Comparison of ENCODE assay signal across 20 cellular contexts in genomic region chr6:90870561-90870960, GRCh38.
"Had no signal": no experiment of that assay in that cellular context is flagged by ENCODE, and none has a peak within 500 bp of the region (broad histone marks: within the 10 kb centered on the region; RNA-seq: fewer than 3 reads in every experiment).

No MANE protein-coding gene starts in this region.

- H3K9me3 Mint-ChIP-seq: effector memory CD8-positive, alpha-beta T cell; neural crest cell had no signal

- H3K27ac ChIP-seq: tibial artery, uterus, VCaP had no signal

- H3K4me3 ChIP-seq: mucosa of descending colon, tibial artery, uterus had no signal

- DNase-seq: activated CD4-positive, alpha-beta T cell treated with anti-CD3 and anti-CD28 coated beads for 1 hour; activated gamma-delta T cell; caudate nucleus; effector memory CD8-positive, alpha-beta T cell; foreskin melanocyte; glutamatergic neuron; left ventricle myocardium superior; mesenchymal stem cell; mucosa of descending colon; naive B cell; retina; stimulated activated CD4-positive, alpha-beta T cell treated with anti-CD3 and anti-CD28 coated beads, Interleukin-2, amount 100 ng/mL, for 24 hours; stimulated activated naive CD8-positive, alpha-beta T cell treated with anti-CD3 and anti-CD28 coated beads, Interleukin-15, Interleukin-2, amounts not matched to agents 100 U/mL and 50 U/mL, for 24 hours; substantia nigra; T-helper 1 cell; tibial artery; uterus had no signal

- H3K36me3 Mint-ChIP-seq: activated naive CD4-positive, alpha-beta T cell treated with anti-CD3 and anti-CD28 coated beads, Interleukin-2, amount 50 U/mL, for 24 hours; naive B cell had no signal

- H3K4me1 Mint-ChIP-seq: activated naive CD4-positive, alpha-beta T cell treated with anti-CD3 and anti-CD28 coated beads, Interleukin-2, amount 50 U/mL, for 24 hours; naive B cell; neural crest cell had no signal

- H3K27me3 ChIP-seq: tibial artery, uterus had no signal

- ATAC-seq: effector memory CD8-positive, alpha-beta T cell; left ventricle myocardium superior; mucosa of descending colon; stimulated activated naive CD8-positive, alpha-beta T cell treated with anti-CD3 and anti-CD28 coated beads, Interleukin-15, Interleukin-2, amounts not matched to agents 100 U/mL and 50 U/mL, for 24 hours had no signal

- H3K36me3 ChIP-seq: tibial artery, uterus had no signal

- H3K27ac Mint-ChIP-seq: activated naive CD4-positive, alpha-beta T cell treated with anti-CD3 and anti-CD28 coated beads, Interleukin-2, amount 50 U/mL, for 24 hours; effector memory CD8-positive, alpha-beta T cell; naive B cell had no signal

- H3K9me3 ChIP-seq: mucosa of descending colon, tibial artery, uterus had no signal

- H3K4me1 ChIP-seq: tibial artery, uterus had no signal

- H3K4me3 Mint-ChIP-seq: activated naive CD4-positive, alpha-beta T cell treated with anti-CD3 and anti-CD28 coated beads, Interleukin-2, amount 50 U/mL, for 24 hours; effector memory CD8-positive, alpha-beta T cell; naive B cell; neural crest cell had no signal
